8 cellular contexts compared by ENCODE assay signal in genomic region chr18:35458677-35459441, GRCh38. TPM values are rescaled to one million over a fixed set of nuclear protein-coding genes. Genes with fewer than 3 reads are reported as not detected.
DNase-seq lines count a peak whose midpoint lies in the region; ATAC-seq and TF ChIP-seq lines count a peak whose summit lies in the region.

No MANE protein-coding gene starts in this region.

- DNase-seq in AG04450 (ENCODE audit: low read depth, low spot score) (peak; percentile 8), HCEC 1CT (peak; percentile 72), left ventricle myocardium superior (peak; percentile 73), NCI-H526 treated with DMSO at 0.1 percent for 48 hours (lab: John Stamatoyannopoulos, UW) (no peak), amniotic stem cell (lab: John Stamatoyannopoulos, UW) (no peak)

- H3K27ac ChIP-seq in AG04450 (ENCODE audit: low read depth, low read length), result peak overlapping the region; percentile 41
- peak overlapping the region; percentile 75 for H3K27ac ChIP-seq in stomach smooth muscle (ENCODE audit: low read length)

- H3K36me3 ChIP-seq in stomach smooth muscle (ENCODE audit: control insufficient read depth in 2 of 2, insufficient read depth in 2 of 2, low read length in 2 of 2), result no peaks in the 10 kb centered on the region

- no peak overlapping the region for H3K9ac ChIP-seq in stomach smooth muscle (ENCODE audit: low read length in 2 of 2)

- CTCF ChIA-PET in AG04450 (lab: Charles Lee), result interaction anchor here (1.2 kb wide), 1 partner anchor 51 kb away, joined by 3 read pairs; no protein-coding TSS in a partner anchor

- no peaks in the 10 kb centered on the region for H3K27me3 Mint-ChIP-seq in T-helper 1 cell treated with Interleukin-12 subunit alpha and Interleukin-12 subunit beta and Interleukin-4 antibody, amounts not matched to agents 30 μg/mL and 1 μg/mL, for 36 hours (ENCODE audit: low read depth)

- no peaks in the 10 kb centered on the region for H3K9me3 Mint-ChIP-seq in T-helper 1 cell treated with Interleukin-12 subunit alpha and Interleukin-12 subunit beta and Interleukin-4 antibody, amounts not matched to agents 30 μg/mL and 1 μg/mL, for 36 hours

- H3K4me3 Mint-ChIP-seq in T-helper 1 cell treated with Interleukin-12 subunit alpha and Interleukin-12 subunit beta and Interleukin-4 antibody, amounts not matched to agents 30 μg/mL and 1 μg/mL, for 36 hours, result no peak overlapping the region

- no peaks in the 10 kb centered on the region for H3K27me3 ChIP-seq in AG04450 (ENCODE audit: control insufficient read depth, insufficient read depth, low read length)
- no peaks in the 10 kb centered on the region for H3K27me3 ChIP-seq in stomach smooth muscle (ENCODE audit: control insufficient read depth in 1 of 2, insufficient read depth in 2 of 2, low read length in 2 of 2)

- TF ChIP-seq CTCF in AG04450 (IDR thresholded peaks at IDR 0.05; ENCODE audit: low read depth, low read length), result no peak

- H3K27ac Mint-ChIP-seq in T-helper 1 cell treated with Interleukin-12 subunit alpha and Interleukin-12 subunit beta and Interleukin-4 antibody, amounts not matched to agents 30 μg/mL and 1 μg/mL, for 36 hours, result peak overlapping the region; percentile 55

- intact Hi-C loops in left ventricle myocardium superior (cut with micrococcal nuclease), result no loop called here

- peak; percentile 95 for ATAC-seq in left ventricle myocardium superior
- no peak for ATAC-seq in GM21381 (IDR thresholded peaks at IDR 0.05; ENCODE audit: unreplicated experiment)

- H3K36me3 Mint-ChIP-seq in T-helper 1 cell treated with Interleukin-12 subunit alpha and Interleukin-12 subunit beta and Interleukin-4 antibody, amounts not matched to agents 30 μg/mL and 1 μg/mL, for 36 hours (ENCODE audit: low read depth), result no peaks in the 10 kb centered on the region

- no peaks in the 10 kb centered on the region for H3K9me3 ChIP-seq in AG04450 (ENCODE audit: control insufficient read depth, insufficient read depth, low read length)
- H3K9me3 ChIP-seq in stomach smooth muscle (ENCODE audit: control insufficient read depth in 2 of 2, low read length in 2 of 2), result no peaks in the 10 kb centered on the region

- peaks cover 47% of the 10 kb centered on the region for H3K4me1 ChIP-seq in stomach smooth muscle (ENCODE audit: control insufficient read depth, insufficient read depth, low read length)

- H3K4me1 Mint-ChIP-seq in T-helper 1 cell treated with Interleukin-12 subunit alpha and Interleukin-12 subunit beta and Interleukin-4 antibody, amounts not matched to agents 30 μg/mL and 1 μg/mL, for 36 hours (ENCODE audit: low read depth), result peaks cover 20% of the 10 kb centered on the region

- H3K4me3 ChIP-seq in AG04450 (ENCODE audit: low read depth, low read length) (no peak overlapping the region), stomach smooth muscle (ENCODE audit: low read length in 2 of 2) (peak overlapping the region in 1 of 2 donors; percentile 22)

- POLR2A ChIA-PET in AG04450 (lab: Yijun Ruan, JAX), result interaction anchor here (0.8 to 0.9 kb wide), 2 partner anchors 20 to 38 kb away, joined by 4 to 6 read pairs; no protein-coding TSS in a partner anchor

RNA-seq across cellular contexts. Expression of gene INO80C, which starts 38.9 kb away (rescaled TPM):
- 12.6 and 13.2 TPM in 2 replicates for polyA plus RNA-seq in AG04450 (2011; rRNA removed)
- polyA minus RNA-seq in AG04450 (2011; rRNA and poly(A)+ RNA removed), result 6.2 and 7.5 TPM in 2 replicates
- 24.9 TPM for total RNA-seq in left ventricle myocardium superior

Comparison
In these comparisons a context has a peak if more than half of its experiments do, and no peak if none do; other contexts are left out.
1. DNase-seq: peak in AG04450 (single experiment), HCEC 1CT (single experiment) and left ventricle myocardium superior (single experiment); none in NCI-H526 treated with DMSO at 0.1 percent for 48 hours (single experiment) and amniotic stem cell (single experiment).